In the genomic region with DNA sequence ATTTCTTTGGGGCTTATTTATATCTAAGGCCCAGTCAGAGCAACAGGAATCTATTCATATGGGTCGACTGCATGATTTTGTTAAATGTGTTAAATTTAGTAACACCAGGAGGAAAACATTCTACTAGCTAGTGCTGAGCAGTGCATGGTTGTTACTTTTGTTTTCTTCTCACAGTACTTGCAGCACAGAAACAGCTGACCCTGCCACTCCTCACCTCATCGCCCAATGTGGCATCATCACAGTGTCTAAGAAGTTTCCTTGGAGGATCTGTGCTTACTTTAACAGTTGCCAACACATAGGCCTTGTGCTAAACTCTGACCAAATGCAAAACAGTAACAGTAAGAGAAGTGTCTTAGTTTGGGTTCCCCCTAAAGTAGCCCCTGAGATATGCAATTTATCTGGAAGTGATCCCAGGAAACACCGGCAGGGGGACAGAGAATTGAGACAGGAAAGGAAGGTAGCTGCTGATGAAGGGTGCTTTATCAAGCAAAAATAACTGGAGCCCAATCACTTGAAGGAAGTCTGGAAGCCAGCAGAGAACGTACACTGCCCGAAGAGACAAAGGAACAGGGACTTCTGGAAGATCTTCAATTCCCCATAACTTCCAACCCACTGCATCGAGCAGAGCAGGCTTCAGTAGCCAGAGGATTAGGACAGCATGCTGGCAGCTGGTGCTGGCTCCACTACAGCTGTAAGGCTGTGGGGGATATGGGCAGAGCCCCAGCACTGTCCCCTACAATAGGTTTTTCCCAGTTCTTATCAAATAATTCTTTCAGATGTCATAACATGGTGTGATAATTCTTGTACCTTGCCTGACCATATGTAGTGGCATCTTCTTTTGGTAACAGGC, we compare ENCODE assay signal across 10 cellular contexts. TPM values are rescaled to one million over a fixed set of nuclear protein-coding genes. Genes with fewer than 3 reads are reported as not detected.
DNase-seq lines count a peak whose midpoint lies in the region; ATAC-seq and TF ChIP-seq lines count a peak whose summit lies in the region.
"Had no signal": no experiment of that assay in that cellular context is flagged by ENCODE, and none has a peak within 500 bp of the region (broad histone marks: within the 10 kb centered on the region; RNA-seq: fewer than 3 reads in every experiment).

No MANE protein-coding gene starts in this region.

- H3K36me3 Mint-ChIP-seq in progenitor cell of endocrine pancreas (ENCODE audit: insufficient read depth), result no peaks in the 10 kb centered on the region

- ATAC-seq in GM19023 (IDR thresholded peaks at IDR 0.05; ENCODE audit: unreplicated experiment) (no peak), GM18870 (IDR thresholded peaks at IDR 0.05; ENCODE audit: unreplicated experiment) (no peak)

- no peak overlapping the region for H3K4me3 Mint-ChIP-seq in progenitor cell of endocrine pancreas (ENCODE audit: low read depth)

- H3K4me3 ChIP-seq in WI38 (ENCODE audit: low read depth, low read length), result no peak overlapping the region

- peak; percentile 10 for DNase-seq in globus pallidus (ENCODE audit: low spot score)
- DNase-seq in progenitor cell of endocrine pancreas (ENCODE audit: low spot score, unreplicated experiment), result no peak
- no peak for DNase-seq in GM19238 (ENCODE audit: insufficient read length, low spot score)
- DNase-seq in HK-2 (ENCODE audit: unreplicated experiment), result no peak
- DNase-seq: cerebellar nuclear complex; stimulated activated CD8-positive, alpha-beta memory T cell treated with anti-CD3 and anti-CD28 coated beads, Interleukin-4, amount 100 ng/mL, for 48 hours had no signal

- peak; percentile 50; the same call in 2 of the 3 replicates for TF ChIP-seq CTCF in GM12872 (IDR thresholded peaks at IDR 0.05; ENCODE audit: insufficient read depth, low read depth, low read length)
- TF ChIP-seq CTCF in WI38 (IDR thresholded peaks at IDR 0.05; ENCODE audit: low read depth, low read length), result 0 out of 2 replicates have a peak, but pooled peaks have one; percentile 11
- TF ChIP-seq CTCF in progenitor cell of endocrine pancreas (IDR thresholded peaks at IDR 0.05; ENCODE audit: unreplicated experiment), result peak; percentile 47

- no peaks in the 10 kb centered on the region for H3K4me1 Mint-ChIP-seq in progenitor cell of endocrine pancreas (ENCODE audit: low read depth)

- peaks cover 3% of the 10 kb centered on the region for H3K9me3 Mint-ChIP-seq in progenitor cell of endocrine pancreas (ENCODE audit: low read depth)

- H3K27me3 Mint-ChIP-seq in progenitor cell of endocrine pancreas, result no peaks in the 10 kb centered on the region

- H3K27ac Mint-ChIP-seq in progenitor cell of endocrine pancreas, result no peak overlapping the region

RNA-seq across cellular contexts. Expression of a gene that starts 36.0 kb away (rescaled TPM):
- 14.2 and 22.0 TPM in 2 replicates for total RNA-seq in progenitor cell of endocrine pancreas
